Comparison of ENCODE assay signal across 21 cellular contexts in genomic region chr3:196803891-196804468, GRCh38.
DNase-seq lines count a peak whose midpoint lies in the region; TF ChIP-seq lines count a peak whose summit lies in the region.
"Had no signal": no experiment of that assay in that cellular context is flagged by ENCODE, and none has a peak within 500 bp of the region (broad histone marks: within the 10 kb centered on the region; RNA-seq: fewer than 3 reads in every experiment).

No MANE protein-coding gene starts in this region.

- H3K27ac Mint-ChIP-seq in activated CD4-positive, alpha-beta T cell treated with anti-CD3 and anti-CD28 coated beads, Interleukin-2, amount 10 ng/mL, durations not matched to agents 24 days and 14 days = peak overlapping the region; percentile 84
- peak overlapping the region; percentile 30 to 92 (median 82) for H3K27ac Mint-ChIP-seq in CD4-positive, alpha-beta memory T cell
- peak overlapping the region; percentile 69 for H3K27ac Mint-ChIP-seq in activated CD4-positive, alpha-beta memory T cell treated with anti-CD3 and anti-CD28 coated beads for 36 hours
- no peak overlapping the region for H3K27ac Mint-ChIP-seq in chondrocyte (ENCODE audit: unreplicated experiment)
- H3K27ac Mint-ChIP-seq: B cell; dendritic cell treated with granulocyte-macrophage colony-stimulating factor and Interleukin-4, amounts not matched to agents 40 ng/mL and 50 ng/mL, for 4 days had no signal

- H3K27me3 ChIP-seq in CD4-positive, alpha-beta memory T cell (ENCODE audit: insufficient read depth, low read length) = no peaks in the 10 kb centered on the region
- H3K27me3 ChIP-seq in WERI-Rb-1 (ENCODE audit: insufficient read depth, low read depth, severe bottlenecking) = no peaks in the 10 kb centered on the region
- H3K27me3 ChIP-seq: cardiac muscle cell, heart right ventricle, right atrium auricular region, transverse colon had no signal

- H3K36me3 Mint-ChIP-seq in activated CD4-positive, alpha-beta T cell treated with anti-CD3 and anti-CD28 coated beads, Interleukin-2, amount 10 ng/mL, durations not matched to agents 24 days and 14 days (ENCODE audit: low read depth) = peaks cover 49% of the 10 kb centered on the region
- H3K36me3 Mint-ChIP-seq in CD4-positive, alpha-beta memory T cell = peaks cover 29 to 57% of the 10 kb centered on the region in 2 donors
- peaks cover 36% of the 10 kb centered on the region for H3K36me3 Mint-ChIP-seq in activated CD4-positive, alpha-beta memory T cell treated with anti-CD3 and anti-CD28 coated beads for 36 hours
- H3K36me3 Mint-ChIP-seq in chondrocyte (ENCODE audit: low read depth) = peaks cover 23% of the 10 kb centered on the region

- peaks cover 36% of the 10 kb centered on the region for H3K36me3 ChIP-seq in CD4-positive, alpha-beta memory T cell (ENCODE audit: insufficient read depth, low read length)
- no peaks in the 10 kb centered on the region for H3K36me3 ChIP-seq in WERI-Rb-1

- CTCF ChIA-PET in CD4-positive, alpha-beta memory T cell (lab: Charles Lee; ENCODE audit: partially characterized antibody) = no interaction called here
- CTCF ChIA-PET in activated CD4-positive, alpha-beta memory T cell treated with anti-CD3 and anti-CD28 coated beads for 36 hours (lab: Charles Lee) = interaction anchor here (0.9 kb wide), 1 partner anchor 194 kb away, joined by 3 read pairs; no protein-coding TSS in a partner anchor

- no peaks in the 10 kb centered on the region for H3K27me3 Mint-ChIP-seq in activated CD4-positive, alpha-beta T cell treated with anti-CD3 and anti-CD28 coated beads, Interleukin-2, amount 10 ng/mL, durations not matched to agents 24 days and 14 days
- no peaks in the 10 kb centered on the region for H3K27me3 Mint-ChIP-seq in CD4-positive, alpha-beta memory T cell
- H3K27me3 Mint-ChIP-seq in activated CD4-positive, alpha-beta memory T cell treated with anti-CD3 and anti-CD28 coated beads for 36 hours = no peaks in the 10 kb centered on the region
- no peaks in the 10 kb centered on the region for H3K27me3 Mint-ChIP-seq in chondrocyte (ENCODE audit: low read depth)
- H3K27me3 Mint-ChIP-seq: B cell; dendritic cell treated with granulocyte-macrophage colony-stimulating factor and Interleukin-4, amounts not matched to agents 40 ng/mL and 50 ng/mL, for 4 days had no signal

- H3K4me1 Mint-ChIP-seq in activated CD4-positive, alpha-beta T cell treated with anti-CD3 and anti-CD28 coated beads, Interleukin-2, amount 10 ng/mL, durations not matched to agents 24 days and 14 days = peaks cover 14% of the 10 kb centered on the region
- peaks cover 10 to 14% (median 12%) of the 10 kb centered on the region in 4 donors for H3K4me1 Mint-ChIP-seq in CD4-positive, alpha-beta memory T cell
- H3K4me1 Mint-ChIP-seq in activated CD4-positive, alpha-beta memory T cell treated with anti-CD3 and anti-CD28 coated beads for 36 hours (ENCODE audit: low read depth) = peaks cover 16% of the 10 kb centered on the region
- H3K4me1 Mint-ChIP-seq in chondrocyte (ENCODE audit: low read depth) = peaks cover 5% of the 10 kb centered on the region

- H3K4me3 ChIP-seq in CD4-positive, alpha-beta memory T cell (ENCODE audit: low read length in 2 of 2) = no peak overlapping the region
- no peak overlapping the region for H3K4me3 ChIP-seq in WERI-Rb-1 (ENCODE audit: low read depth, low read length)
- H3K4me3 ChIP-seq: cardiac muscle cell, heart right ventricle, right atrium auricular region, transverse colon had no signal

- H3K4me3 Mint-ChIP-seq in activated CD4-positive, alpha-beta T cell treated with anti-CD3 and anti-CD28 coated beads, Interleukin-2, amount 10 ng/mL, durations not matched to agents 24 days and 14 days = peak overlapping the region; percentile 20
- no peak overlapping the region for H3K4me3 Mint-ChIP-seq in CD4-positive, alpha-beta memory T cell
- H3K4me3 Mint-ChIP-seq in activated CD4-positive, alpha-beta memory T cell treated with anti-CD3 and anti-CD28 coated beads for 36 hours = no peak overlapping the region
- H3K4me3 Mint-ChIP-seq in chondrocyte (ENCODE audit: unreplicated experiment) = no peak overlapping the region
- H3K4me3 Mint-ChIP-seq: B cell; dendritic cell treated with granulocyte-macrophage colony-stimulating factor and Interleukin-4, amounts not matched to agents 40 ng/mL and 50 ng/mL, for 4 days had no signal

- no peak for TF ChIP-seq CTCF in chondrocyte (IDR thresholded peaks at IDR 0.05)
- no peak for TF ChIP-seq CTCF in WERI-Rb-1 (IDR thresholded peaks at IDR 0.05; ENCODE audit: low read depth, low read length)

- H3K9me3 Mint-ChIP-seq in activated CD4-positive, alpha-beta T cell treated with anti-CD3 and anti-CD28 coated beads, Interleukin-2, amount 10 ng/mL, durations not matched to agents 24 days and 14 days = no peaks in the 10 kb centered on the region
- H3K9me3 Mint-ChIP-seq in CD4-positive, alpha-beta memory T cell = no peaks in the 10 kb centered on the region
- H3K9me3 Mint-ChIP-seq in activated CD4-positive, alpha-beta memory T cell treated with anti-CD3 and anti-CD28 coated beads for 36 hours = no peaks in the 10 kb centered on the region
- no peaks in the 10 kb centered on the region for H3K9me3 Mint-ChIP-seq in chondrocyte (ENCODE audit: low read depth)
- H3K9me3 Mint-ChIP-seq: dendritic cell treated with granulocyte-macrophage colony-stimulating factor and Interleukin-4, amounts not matched to agents 40 ng/mL and 50 ng/mL, for 4 days had no signal

- H3K4me1 ChIP-seq in CD4-positive, alpha-beta memory T cell (ENCODE audit: insufficient read depth, low read length) = no peaks in the 10 kb centered on the region
- H3K4me1 ChIP-seq: heart right ventricle, right atrium auricular region, transverse colon had no signal

- POLR2A ChIA-PET in CD4-positive, alpha-beta memory T cell (lab: Charles Lee; ENCODE audit: partially characterized antibody) = no interaction called here
- POLR2A ChIA-PET in activated CD4-positive, alpha-beta memory T cell treated with anti-CD3 and anti-CD28 coated beads for 36 hours (lab: Charles Lee) = no interaction called here

- no peaks in the 10 kb centered on the region for H3K9me3 ChIP-seq in CD4-positive, alpha-beta memory T cell (ENCODE audit: control insufficient read depth in 1 of 2, low read length in 2 of 2)
- no peaks in the 10 kb centered on the region for H3K9me3 ChIP-seq in WERI-Rb-1 (ENCODE audit: severe bottlenecking)
- H3K9me3 ChIP-seq: heart right ventricle, right atrium auricular region, transverse colon had no signal

- DNase-seq in activated CD4-positive, alpha-beta T cell treated with anti-CD3 and anti-CD28 coated beads, Interleukin-2, amount 10 ng/mL, durations not matched to agents 24 days and 14 days = no peak
- DNase-seq in activated CD4-positive, alpha-beta T cell treated with anti-CD3 and anti-CD28 coated beads for 4 hours = no peak
- DNase-seq in CD4-positive, alpha-beta memory T cell = peak in 3 of 5 donors; percentile 2 to 25 (median 4)
- no peak for DNase-seq in activated CD4-positive, alpha-beta memory T cell treated with anti-CD3 and anti-CD28 coated beads for 36 hours
- peak; percentile 31 for DNase-seq in fibroblast of peridontal ligament (ENCODE audit: extremely low read depth)
- DNase-seq in NCI-H526 (lab: John Stamatoyannopoulos, UW) = no peak
- DNase-seq in chondrocyte (ENCODE audit: low spot score) = no peak
- no peak for DNase-seq in WERI-Rb-1
- DNase-seq: activated effector memory CD4-positive, alpha-beta T cell treated with Interleukin-2 at 50 U/mL for 16 hours; anterior cingulate cortex; Calu3; heart right ventricle; Kasumi-1; left cardiac atrium; NCI-H1694 treated with DMSO at 0.1 percent for 48 hours; stimulated activated CD4-positive, alpha-beta T cell treated with anti-CD3 and anti-CD28 coated beads, Interleukin-4, amount 100 ng/mL, for 24 hours; transverse colon had no signal

- H3K27ac ChIP-seq in CD4-positive, alpha-beta memory T cell (ENCODE audit: low read depth, low read length) = no peak overlapping the region
- no peak overlapping the region for H3K27ac ChIP-seq in WERI-Rb-1
- H3K27ac ChIP-seq: cardiac muscle cell, heart right ventricle, right atrium auricular region, transverse colon had no signal

- intact Hi-C loops in activated CD4-positive, alpha-beta T cell treated with anti-CD3 and anti-CD28 coated beads, Interleukin-2, amount 10 ng/mL, durations not matched to agents 24 days and 14 days (cut with micrococcal nuclease) = loop anchor here (5.0 kb wide), 2 partner anchors 62 to 92 kb away; partner anchors contain the start of genes CEP19 and PIGX
- intact Hi-C loops in CD4-positive, alpha-beta memory T cell (cut with micrococcal nuclease) = loop anchor here (10.0 kb wide), 1 partner anchor 59 kb away; no protein-coding TSS in a partner anchor
- intact Hi-C loops in activated CD4-positive, alpha-beta memory T cell treated with anti-CD3 and anti-CD28 coated beads for 36 hours (cut with micrococcal nuclease) = loop anchor here (5.0 to 10.0 kb wide), 2 partner anchors 62 to 199 kb away; no protein-coding TSS in a partner anchor

Comparison
In these comparisons a context has a peak if more than half of its experiments do, and no peak if none do; other contexts are left out.
1. DNase-seq: peak in CD4-positive, alpha-beta memory T cell (3 of 5) and fibroblast of peridontal ligament (single experiment); none in activated CD4-positive, alpha-beta T cell treated with anti-CD3 and anti-CD28 coated beads, Interleukin-2, amount 10 ng/mL, durations not matched to agents 24 days and 14 days (single experiment), activated CD4-positive, alpha-beta T cell treated with anti-CD3 and anti-CD28 coated beads for 4 hours (0 of 2), activated CD4-positive, alpha-beta memory T cell treated with anti-CD3 and anti-CD28 coated beads for 36 hours (single experiment), NCI-H526 (0 of 2), chondrocyte (single experiment) and WERI-Rb-1 (single experiment).